ENCODE assay signal across 19 cellular contexts in genomic region chr12:47340391-47341015, GRCh38.
"Had no signal": no experiment of that assay in that cellular context is flagged by ENCODE, and none has a peak within 500 bp of the region (broad histone marks: within the 10 kb centered on the region; RNA-seq: fewer than 3 reads in every experiment).

No MANE protein-coding gene starts in this region.

- H3K4me3 Mint-ChIP-seq: endodermal cell; naive thymus-derived CD4-positive, alpha-beta T cell; nephron progenitor cell had no signal

- H3K4me1 ChIP-seq: heart left ventricle, suprapubic skin, tibial artery, upper lobe of left lung, uterus had no signal

- H3K36me3 ChIP-seq: heart left ventricle, suprapubic skin, tibial artery, upper lobe of left lung, uterus had no signal

- H3K9me3 ChIP-seq: suprapubic skin, tibial artery, upper lobe of left lung, uterus had no signal

- H3K4me3 ChIP-seq: coronary artery, heart left ventricle, skin epidermis, suprapubic skin, tibial artery, upper lobe of left lung, uterus had no signal

- H3K27ac Mint-ChIP-seq: endodermal cell, nephron progenitor cell had no signal

- ATAC-seq: heart left ventricle; naive thymus-derived CD4-positive, alpha-beta T cell; sciatic nerve had no signal

- H3K27me3 ChIP-seq: suprapubic skin, tibial artery, upper lobe of left lung, uterus had no signal

- H3K27ac ChIP-seq: coronary artery, heart left ventricle, skin epidermis, suprapubic skin, tibial artery, upper lobe of left lung, uterus had no signal

- DNase-seq: effector CD4-positive, alpha-beta T cell; endodermal cell; erythroblast; foreskin melanocyte; heart left ventricle; hippocampal formation; kidney glomerular epithelial cell; naive thymus-derived CD4-positive, alpha-beta T cell; nephron progenitor cell; posterior cingulate gyrus; stimulated activated CD4-positive, alpha-beta T cell treated with anti-CD3 and anti-CD28 coated beads, Interleukin-12 subunit alpha, Interleukin-12 subunit beta, amount 100 ng/mL, for 4 hours; stimulated activated naive CD4-positive, alpha-beta T cell treated with Interleukin-2 at 50 U/mL for 16 hours; tibial artery; upper lobe of left lung; uterus had no signal

- H3K9me3 Mint-ChIP-seq: endodermal cell had no signal

- H3K4me1 Mint-ChIP-seq: endodermal cell, nephron progenitor cell had no signal

- H3K27me3 Mint-ChIP-seq: naive thymus-derived CD4-positive, alpha-beta T cell had no signal
